In the genomic region with DNA sequence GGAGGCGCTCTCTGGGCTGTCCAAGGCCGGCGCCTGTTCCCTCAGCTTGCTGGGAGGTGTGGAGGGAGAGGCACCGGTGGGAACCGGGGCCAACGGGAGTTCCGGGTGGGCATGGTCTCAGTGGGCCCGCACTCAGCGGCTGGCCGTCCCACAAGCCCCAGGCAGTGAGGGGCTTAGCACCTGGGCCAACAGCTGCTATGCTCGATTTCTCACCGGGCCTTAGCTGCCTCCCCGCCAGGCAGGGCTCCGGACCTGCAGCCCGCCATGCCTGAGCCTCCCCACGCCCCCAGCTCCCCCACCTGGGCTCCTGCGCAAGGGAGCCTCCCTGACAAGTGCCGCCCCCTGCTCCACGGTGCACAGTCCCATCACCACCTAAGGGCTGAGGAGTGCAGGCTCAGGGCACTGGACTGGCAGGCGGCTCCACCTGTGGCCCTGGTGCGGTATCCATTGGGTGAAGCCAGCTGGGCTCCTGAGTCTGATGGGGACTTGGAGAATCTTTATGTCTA, we compare ENCODE assay signal across 22 cellular contexts.
DNase-seq lines count a peak whose midpoint lies in the region; ATAC-seq and TF ChIP-seq lines count a peak whose summit lies in the region.
"Had no signal": no experiment of that assay in that cellular context is flagged by ENCODE, and none has a peak within 500 bp of the region (broad histone marks: within the 10 kb centered on the region; RNA-seq: fewer than 3 reads in every experiment).

No MANE protein-coding gene starts in this region.

- no peaks in the 10 kb centered on the region for H3K9me2 ChIP-seq in PC-9 (ENCODE audit: insufficient read depth)

- no peak overlapping the region for H2BK15ac ChIP-seq in neuronal stem cell (ENCODE audit: low read length)

- intact Hi-C loops in right cardiac atrium (cut with DNase I) (no loop called here), left ventricle myocardium inferior (cut with micrococcal nuclease) (no loop called here), PC-9 (cut with micrococcal nuclease; ENCODE audit: unreplicated experiment) (no loop called here)

- no peak overlapping the region for H4K91ac ChIP-seq in neuronal stem cell (ENCODE audit: low read depth, low read length, poor library complexity)

- no peaks in the 10 kb centered on the region for H3F3A ChIP-seq in PC-9 (ENCODE audit: insufficient read depth, low read depth)

- H2AFZ ChIP-seq in PC-9 (peak overlapping the region; percentile 25; the same call in 1 of the 2 replicates), neuronal stem cell (ENCODE audit: low read length) (no peak overlapping the region)

- H3K79me1 ChIP-seq in neuronal stem cell (ENCODE audit: low read depth, low read length), result no peaks in the 10 kb centered on the region

- no peak overlapping the region for H2BK12ac ChIP-seq in neuronal stem cell (ENCODE audit: low read length)

- H2BK5ac ChIP-seq in neuronal stem cell (ENCODE audit: low read length), result no peak overlapping the region

- WGBS in right cardiac atrium, result 93% methylated on average over 21 of the region's 21 CpGs
- no CpG with 5 or more reads among the region's 21 CpGs for WGBS in neuronal stem cell (ENCODE audit: extremely low coverage in 2 of 2, insufficient read length in 2 of 2, insufficient replicate concordance in 1 of 2), 2 donors

- POLR2A ChIA-PET in PC-9 (lab: Charles Lee; ENCODE audit: unreplicated experiment), result no interaction called here

- H3K36me3 ChIP-seq in left ventricle myocardium inferior (no peaks in the 10 kb centered on the region), PC-9 (ENCODE audit: low read depth) (no peaks in the 10 kb centered on the region), neuronal stem cell (replicated peaks in 1 of 2; ENCODE audit: control insufficient read depth in 2 of 2, insufficient read depth in 2 of 2, low read length in 2 of 2) (no peaks in the 10 kb centered on the region)
- H3K36me3 ChIP-seq: BE2C, BLaER1 had no signal

- H4K20me1 ChIP-seq in PC-9 (ENCODE audit: insufficient read depth), result no peaks in the 10 kb centered on the region
- H4K20me1 ChIP-seq: BLaER1 had no signal

- peak overlapping the region; percentile 4 for H3K18ac ChIP-seq in neuronal stem cell (ENCODE audit: low read length)

- no TSS peak for BruUV-seq in PC-9 (replicated peaks; lab: Mats Ljungman, UMichigan)

- H3K9me3 ChIP-seq in right cardiac atrium (ENCODE audit: control insufficient read depth, low read length) (no peaks in the 10 kb centered on the region), left ventricle myocardium inferior (replicated peaks) (peaks cover 15% of the 10 kb centered on the region), PC-9 (ENCODE audit: insufficient read depth, low read depth) (no peaks in the 10 kb centered on the region), neuronal stem cell (replicated peaks in 1 of 2; ENCODE audit: control insufficient read depth in 2 of 2, insufficient read depth in 1 of 2, low read depth in 1 of 2, low read length in 2 of 2) (no peaks in the 10 kb centered on the region)
- H3K9me3 ChIP-seq: BE2C had no signal

- no peaks in the 10 kb centered on the region for H3K27me3 ChIP-seq in right cardiac atrium (ENCODE audit: control insufficient read depth, insufficient read depth)
- H3K27me3 ChIP-seq in left ventricle myocardium inferior (ENCODE audit: low read depth), result peaks cover 4% of the 10 kb centered on the region
- H3K27me3 ChIP-seq in PC-9 (ENCODE audit: insufficient read depth, low read depth), result peaks cover 50% of the 10 kb centered on the region
- no peaks in the 10 kb centered on the region for H3K27me3 ChIP-seq in neuronal stem cell (ENCODE audit: control insufficient read depth in 3 of 3, insufficient read depth in 3 of 3, low read depth in 1 of 3, low read length in 3 of 3)
- H3K27me3 ChIP-seq: BE2C, BLaER1 had no signal

- H3K9ac ChIP-seq in neuronal stem cell (ENCODE audit: low read depth, low read length, poor library complexity), result no peak overlapping the region
- H3K9ac ChIP-seq: BLaER1 had no signal

- CTCF ChIA-PET in PC-9 (lab: Charles Lee), result no interaction called here

- no peak overlapping the region for H2BK120ac ChIP-seq in neuronal stem cell (ENCODE audit: low read depth, low read length)

- no peak overlapping the region for H3K23ac ChIP-seq in neuronal stem cell (ENCODE audit: low read depth, low read length, poor library complexity)

- TF ChIP-seq CTCF in left ventricle myocardium inferior (IDR thresholded peaks at IDR 0.05; ENCODE audit: borderline replicate concordance) (no peak), PC-9 (conservative IDR thresholded peaks at IDR 0.05) (no peak)

- no peak overlapping the region for H3K4me2 ChIP-seq in PC-9
- no peak overlapping the region for H3K4me2 ChIP-seq in neuronal stem cell (ENCODE audit: insufficient read depth, low read length, poor library complexity, severe bottlenecking)
- H3K4me2 ChIP-seq: BLaER1 had no signal

- H4K8ac ChIP-seq in neuronal stem cell (ENCODE audit: low read depth, low read length), result no peak overlapping the region

- H3K4ac ChIP-seq in neuronal stem cell (ENCODE audit: low read length), result no peak overlapping the region

- DNase-seq in right cardiac atrium, result peak in 2 of 3 donors; percentile 22 to 45
- DNase-seq in left ventricle myocardium inferior, result no peak
- no peak for DNase-seq in PC-9
- DNase-seq in neuronal stem cell (ENCODE audit: low spot score), result no peak
- DNase-seq in islet precursor cell, result no peak
- DNase-seq: 8988T; ACHN; BE2C; C1 segment of cervical spinal cord; CD4-positive, alpha-beta memory T cell; CD4-positive, CD25-positive, alpha-beta regulatory T cell; CD8-positive, alpha-beta memory T cell; COR-L47; DMS 273 treated with DMSO at 0.1 percent for 48 hours; DMS153; DMS53; DMS79; DND-41; EL; GDM1 had no signal

- no peak overlapping the region for H3K14ac ChIP-seq in neuronal stem cell (ENCODE audit: low read length)

- no peaks in the 10 kb centered on the region for H3K4me1 ChIP-seq in right cardiac atrium (ENCODE audit: control insufficient read depth, insufficient read depth, low read length)
- no peaks in the 10 kb centered on the region for H3K4me1 ChIP-seq in left ventricle myocardium inferior
- no peaks in the 10 kb centered on the region for H3K4me1 ChIP-seq in PC-9 (replicated peaks; ENCODE audit: insufficient read depth)
- H3K4me1 ChIP-seq in neuronal stem cell (ENCODE audit: control insufficient read depth in 2 of 2, insufficient read depth in 1 of 2, low read depth in 1 of 2, low read length in 2 of 2), result no peaks in the 10 kb centered on the region
- H3K4me1 ChIP-seq: BE2C, BLaER1 had no signal

- H3K27ac ChIP-seq in right cardiac atrium (ENCODE audit: low read length) (no peak overlapping the region), left ventricle myocardium inferior (replicated peaks) (no peak overlapping the region), PC-9 (no peak overlapping the region), neuronal stem cell (replicated peaks; ENCODE audit: low read length) (no peak overlapping the region)
- H3K27ac ChIP-seq: BLaER1 had no signal

- no peaks in the 10 kb centered on the region for H3K79me2 ChIP-seq in PC-9 (ENCODE audit: low read depth)

- ATAC-seq in right cardiac atrium, result no peak
- ATAC-seq: GM12878 had no signal

- no peak overlapping the region for H3K4me3 ChIP-seq in right cardiac atrium (ENCODE audit: low read length)
- H3K4me3 ChIP-seq in left ventricle myocardium inferior, result no peak overlapping the region
- no peak overlapping the region for H3K4me3 ChIP-seq in PC-9
- H3K4me3 ChIP-seq in neuronal stem cell (ENCODE audit: low read length in 2 of 2), result no peak overlapping the region
- H3K4me3 ChIP-seq: BLaER1, GM12878 had no signal

- no peak overlapping the region for H2AK5ac ChIP-seq in neuronal stem cell (ENCODE audit: low read depth, low read length)

Comparison
In these comparisons a context has a peak if more than half of its experiments do, and no peak if none do; other contexts are left out.
1. DNase-seq: peak in right cardiac atrium (2 of 3); none in left ventricle myocardium inferior (single experiment), PC-9 (0 of 2), neuronal stem cell (single experiment) and islet precursor cell (single experiment).